Comparison of ENCODE assay signal across 8 cellular contexts in the genomic region with DNA sequence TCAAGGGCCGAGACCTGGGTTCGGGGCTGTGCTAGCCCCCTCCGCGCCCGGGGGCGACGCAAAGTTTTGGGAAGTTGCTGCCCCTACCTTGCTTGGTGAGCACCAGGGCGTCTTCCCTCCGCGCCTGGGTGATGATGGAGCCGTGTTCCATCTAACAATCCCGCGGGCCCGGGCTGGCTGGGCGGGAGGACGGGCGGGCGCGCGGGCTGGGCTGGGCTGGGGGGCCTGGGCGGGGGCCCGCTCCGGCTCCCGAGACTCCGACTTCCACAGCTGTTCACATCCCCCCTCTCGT. TPM values are rescaled to one million over a fixed set of nuclear protein-coding genes. Genes with fewer than 3 reads are reported as not detected.
DNase-seq lines count a peak whose midpoint lies in the region; ATAC-seq and TF ChIP-seq lines count a peak whose summit lies in the region.

No MANE protein-coding gene starts in this region.

- POLR2A ChIA-PET in activated CD8-positive, alpha-beta T cell treated with anti-CD3 and anti-CD28 coated beads, Interleukin-2, amount 10 ng/mL, durations not matched to agents 7 days and 5 days (lab: Charles Lee) = interaction anchor here (0.6 to 3.0 kb wide), 6 partner anchors 8 to 53 kb away, joined by 3 to 20 read pairs (median 3); no protein-coding TSS in a partner anchor

- peak overlapping the region; percentile 66 for H3K27ac Mint-ChIP-seq in activated CD8-positive, alpha-beta T cell treated with anti-CD3 and anti-CD28 coated beads, Interleukin-2, amount 10 ng/mL, durations not matched to agents 7 days and 5 days

- peak overlapping the region; percentile 98 for H3K4me2 ChIP-seq in smooth muscle cell

- H3K4me1 Mint-ChIP-seq in activated CD8-positive, alpha-beta T cell treated with anti-CD3 and anti-CD28 coated beads, Interleukin-2, amount 10 ng/mL, durations not matched to agents 7 days and 5 days (ENCODE audit: low read depth) = peaks cover 43% of the 10 kb centered on the region

- H3K9me3 Mint-ChIP-seq in activated CD8-positive, alpha-beta T cell treated with anti-CD3 and anti-CD28 coated beads, Interleukin-2, amount 10 ng/mL, durations not matched to agents 7 days and 5 days (ENCODE audit: insufficient read depth) = no peaks in the 10 kb centered on the region

- H3K4me1 ChIP-seq in smooth muscle cell (ENCODE audit: low read depth) = peaks cover 33% of the 10 kb centered on the region

- peaks cover 12% of the 10 kb centered on the region for H3K36me3 Mint-ChIP-seq in activated CD8-positive, alpha-beta T cell treated with anti-CD3 and anti-CD28 coated beads, Interleukin-2, amount 10 ng/mL, durations not matched to agents 7 days and 5 days (ENCODE audit: low read depth)

- intact Hi-C loops in left cardiac atrium (cut with DNase I) = no loop called here

- CTCF ChIA-PET in activated CD8-positive, alpha-beta T cell treated with anti-CD3 and anti-CD28 coated beads, Interleukin-2, amount 10 ng/mL, durations not matched to agents 7 days and 5 days (lab: Charles Lee) = interaction anchor here (0.9 to 8.9 kb wide), 6 partner anchors 11 to 87 kb away, joined by 3 to 91 read pairs (median 4); a partner anchor contains a TSS

- peaks cover 4% of the 10 kb centered on the region for H3F3A ChIP-seq in smooth muscle cell (ENCODE audit: low read depth)

- H4K20me1 ChIP-seq in smooth muscle cell (ENCODE audit: low read depth) = peaks cover 43% of the 10 kb centered on the region

- H3K79me2 ChIP-seq in smooth muscle cell (ENCODE audit: low read depth) = peaks cover 51% of the 10 kb centered on the region

- H3K36me3 ChIP-seq in smooth muscle cell (ENCODE audit: low read depth) = no peaks in the 10 kb centered on the region

- ATAC-seq in GM19395 (IDR thresholded peaks at IDR 0.05; ENCODE audit: unreplicated experiment) (peak; percentile 23), HG03066 (IDR thresholded peaks at IDR 0.05; ENCODE audit: low read depth, unreplicated experiment) (peak; percentile 4), left cardiac atrium (peak; percentile 28 to 35)
- ATAC-seq in activated CD8-positive, alpha-beta T cell treated with anti-CD3 and anti-CD28 coated beads, Interleukin-2, amount 10 ng/mL, durations not matched to agents 7 days and 5 days = peak; percentile 28

- H2AFZ ChIP-seq in smooth muscle cell (ENCODE audit: low read depth) = peak overlapping the region; percentile 93

- H3K9ac ChIP-seq in smooth muscle cell (ENCODE audit: low read depth) = peak overlapping the region; percentile 98

- peak overlapping the region; percentile 81 for H3K4me3 Mint-ChIP-seq in activated CD8-positive, alpha-beta T cell treated with anti-CD3 and anti-CD28 coated beads, Interleukin-2, amount 10 ng/mL, durations not matched to agents 7 days and 5 days

- no peaks in the 10 kb centered on the region for H3K9me3 ChIP-seq in smooth muscle cell (replicated peaks; ENCODE audit: low read depth)

- no peak for TF ChIP-seq CTCF in smooth muscle cell (IDR thresholded peaks at IDR 0.05; ENCODE audit: borderline replicate concordance, insufficient read depth, poor library complexity, severe bottlenecking)

- peaks cover 22% of the 10 kb centered on the region for H3K27me3 Mint-ChIP-seq in activated CD8-positive, alpha-beta T cell treated with anti-CD3 and anti-CD28 coated beads, Interleukin-2, amount 10 ng/mL, durations not matched to agents 7 days and 5 days (ENCODE audit: low read depth)

- peak overlapping the region; percentile 100 for H3K27ac ChIP-seq in smooth muscle cell (ENCODE audit: low read depth)

- H3K27me3 ChIP-seq in smooth muscle cell (ENCODE audit: low read depth) = no peaks in the 10 kb centered on the region

- no peak for DNase-seq in activated CD8-positive, alpha-beta T cell treated with anti-CD3 and anti-CD28 coated beads, Interleukin-2, amount 10 ng/mL, durations not matched to agents 7 days and 5 days
- DNase-seq in left cardiac atrium (no peak), smooth muscle cell (lab: John Stamatoyannopoulos, UW; ENCODE audit: unreplicated experiment) (no peak), NCI-H1105 treated with DMSO at 0.1 percent for 48 hours (lab: John Stamatoyannopoulos, UW) (no peak), NCI-H526 treated with DMSO at 0.1 percent for 48 hours (lab: John Stamatoyannopoulos, UW) (no peak), NCI-H2029 treated with DMSO at 0.1 percent for 48 hours (lab: John Stamatoyannopoulos, UW) (no peak)

- WGBS in smooth muscle cell (ENCODE audit: low lambda C conversion rate) = 0% methylated on average over 17 of the region's 26 CpGs

- peak overlapping the region; percentile 99 for H3K4me3 ChIP-seq in smooth muscle cell

RNA-seq across cellular contexts. Expression of a gene that starts 0.3 kb away (rescaled TPM):
- total RNA-seq in activated CD8-positive, alpha-beta T cell treated with anti-CD3 and anti-CD28 coated beads, Interleukin-2, amount 10 ng/mL, durations not matched to agents 7 days and 5 days = 100 to 1,000 TPM; 100 to 114 TPM
- 10 to 100 TPM; 90.6 to 97.1 TPM for total RNA-seq in left cardiac atrium
- total RNA-seq in smooth muscle cell = 77.4 and 86.7 TPM in 2 replicates
- 61.7 and 62.0 TPM in 2 replicates for polyA plus RNA-seq in smooth muscle cell

RNA-seq across cellular contexts. Expression of a gene that starts 27.7 kb away (rescaled TPM):
- 1 to 10 TPM; 2.3 to 2.5 TPM for total RNA-seq in activated CD8-positive, alpha-beta T cell treated with anti-CD3 and anti-CD28 coated beads, Interleukin-2, amount 10 ng/mL, durations not matched to agents 7 days and 5 days
- total RNA-seq in left cardiac atrium (1 to 10 TPM; 2.7 to 2.8 TPM), smooth muscle cell (7.0 and 17.1 TPM in 2 replicates)
- polyA plus RNA-seq in smooth muscle cell = 1.2 and 9.1 TPM in 2 replicates
